Comparison of ENCODE assay signal across 1 cellular context in genomic region chr2:238308177-238308576, GRCh38.
TF ChIP-seq lines count a peak whose summit lies in the region.

No MANE protein-coding gene starts in this region.

TF ChIP-seq in GM23338, 12 proteins besides CTCF, POLR2A, EP300 and RAD21 (continued from another document):
- TF ChIP-seq ZNF462 (CRISPR knock-in tag; IDR thresholded peaks at IDR 0.05), result no peak
- TF ChIP-seq NANOG (IDR thresholded peaks at IDR 0.05; ENCODE audit: borderline replicate concordance), result no peak
- TF ChIP-seq EZH2phosphoT487 (IDR thresholded peaks at IDR 0.05; ENCODE audit: unreplicated experiment), result no peak
- TF ChIP-seq POLR2AphosphoS5 (IDR thresholded peaks at IDR 0.05; ENCODE audit: low read depth), result no peak
- no peak for TF ChIP-seq ZNF114 (CRISPR knock-in tag; IDR thresholded peaks at IDR 0.05)
